Comparison of ENCODE assay signal across 1 cellular context in the genomic region with DNA sequence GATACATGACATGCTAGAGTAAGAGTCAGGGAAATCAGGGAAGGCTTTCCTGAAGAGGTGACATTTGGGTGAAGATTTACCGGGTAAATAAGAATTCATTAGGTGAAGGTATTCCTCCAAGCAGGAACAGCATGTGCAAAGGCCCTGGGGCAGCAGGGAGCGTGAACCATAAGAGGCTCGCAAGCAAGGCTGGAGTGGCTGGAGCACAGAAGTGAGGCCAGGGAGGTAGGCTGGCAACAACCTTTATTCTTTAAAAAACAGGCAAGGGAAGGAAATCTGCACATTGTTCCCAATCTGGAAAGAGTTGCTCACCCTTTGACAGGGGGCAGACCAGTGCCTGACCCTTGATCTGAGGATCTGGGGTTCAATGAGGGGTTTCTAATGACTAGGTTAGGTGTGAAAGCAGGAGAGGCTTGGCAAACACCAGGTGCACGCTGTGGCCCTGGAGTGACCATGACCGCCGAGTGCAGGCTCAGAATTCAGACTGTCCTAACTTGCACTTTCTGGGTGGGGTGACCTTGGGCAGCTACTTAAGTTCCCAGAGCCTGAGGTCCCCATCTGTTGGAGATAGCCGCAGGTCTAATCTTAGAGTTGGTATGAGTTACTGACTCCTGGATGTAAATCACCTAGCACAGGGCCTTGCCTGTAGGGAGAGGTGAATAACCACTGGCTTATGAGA.
TF ChIP-seq lines count a peak whose summit lies in the region.

No MANE protein-coding gene starts in this region.

TF ChIP-seq in SK-N-SH, 30 proteins besides CTCF, POLR2A, EP300 and RAD21 (continued from another document):
- TF ChIP-seq, protein P1, sequence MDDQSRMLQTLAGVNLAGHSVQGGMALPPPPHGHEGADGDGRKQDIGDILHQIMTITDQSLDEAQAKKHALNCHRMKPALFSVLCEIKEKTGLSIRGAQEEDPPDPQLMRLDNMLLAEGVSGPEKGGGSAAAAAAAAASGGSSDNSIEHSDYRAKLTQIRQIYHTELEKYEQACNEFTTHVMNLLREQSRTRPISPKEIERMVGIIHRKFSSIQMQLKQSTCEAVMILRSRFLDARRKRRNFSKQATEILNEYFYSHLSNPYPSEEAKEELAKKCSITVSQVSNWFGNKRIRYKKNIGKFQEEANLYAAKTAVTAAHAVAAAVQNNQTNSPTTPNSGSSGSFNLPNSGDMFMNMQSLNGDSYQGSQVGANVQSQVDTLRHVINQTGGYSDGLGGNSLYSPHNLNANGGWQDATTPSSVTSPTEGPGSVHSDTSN (IDR thresholded peaks at IDR 0.05): no peak
- no peak for TF ChIP-seq TEAD4 (IDR thresholded peaks at IDR 0.05; ENCODE audit: borderline replicate concordance, insufficient read depth)
- TF ChIP-seq, protein P2, sequence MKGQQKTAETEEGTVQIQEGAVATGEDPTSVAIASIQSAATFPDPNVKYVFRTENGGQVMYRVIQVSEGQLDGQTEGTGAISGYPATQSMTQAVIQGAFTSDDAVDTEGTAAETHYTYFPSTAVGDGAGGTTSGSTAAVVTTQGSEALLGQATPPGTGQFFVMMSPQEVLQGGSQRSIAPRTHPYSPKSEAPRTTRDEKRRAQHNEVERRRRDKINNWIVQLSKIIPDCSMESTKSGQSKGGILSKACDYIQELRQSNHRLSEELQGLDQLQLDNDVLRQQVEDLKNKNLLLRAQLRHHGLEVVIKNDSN (IDR thresholded peaks at IDR 0.05; ENCODE audit: borderline replicate concordance, low read depth): no peak
- no peak for TF ChIP-seq GABPA (IDR thresholded peaks at IDR 0.05; ENCODE audit: low read depth)
- no peak for TF ChIP-seq JUND (IDR thresholded peaks at IDR 0.05)
- TF ChIP-seq EZH2phosphoT487 (IDR thresholded peaks at IDR 0.05; ENCODE audit: borderline replicate concordance, low read depth): no peak
- no peak for TF ChIP-seq TAF1 (IDR thresholded peaks at IDR 0.05; ENCODE audit: borderline replicate concordance, low read depth, low read length)
- no peak for TF ChIP-seq CHD2 (IDR thresholded peaks at IDR 0.05; ENCODE audit: low read length, partially characterized antibody)
- TF ChIP-seq, protein P3, sequence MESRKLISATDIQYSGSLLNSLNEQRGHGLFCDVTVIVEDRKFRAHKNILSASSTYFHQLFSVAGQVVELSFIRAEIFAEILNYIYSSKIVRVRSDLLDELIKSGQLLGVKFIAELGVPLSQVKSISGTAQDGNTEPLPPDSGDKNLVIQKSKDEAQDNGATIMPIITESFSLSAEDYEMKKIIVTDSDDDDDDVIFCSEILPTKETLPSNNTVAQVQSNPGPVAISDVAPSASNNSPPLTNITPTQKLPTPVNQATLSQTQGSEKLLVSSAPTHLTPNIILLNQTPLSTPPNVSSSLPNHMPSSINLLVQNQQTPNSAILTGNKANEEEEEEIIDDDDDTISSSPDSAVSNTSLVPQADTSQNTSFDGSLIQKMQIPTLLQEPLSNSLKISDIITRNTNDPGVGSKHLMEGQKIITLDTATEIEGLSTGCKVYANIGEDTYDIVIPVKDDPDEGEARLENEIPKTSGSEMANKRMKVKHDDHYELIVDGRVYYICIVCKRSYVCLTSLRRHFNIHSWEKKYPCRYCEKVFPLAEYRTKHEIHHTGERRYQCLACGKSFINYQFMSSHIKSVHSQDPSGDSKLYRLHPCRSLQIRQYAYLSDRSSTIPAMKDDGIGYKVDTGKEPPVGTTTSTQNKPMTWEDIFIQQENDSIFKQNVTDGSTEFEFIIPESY (IDR thresholded peaks at IDR 0.05; ENCODE audit: borderline replicate concordance, low read depth): no peak
- TF ChIP-seq, protein P4, sequence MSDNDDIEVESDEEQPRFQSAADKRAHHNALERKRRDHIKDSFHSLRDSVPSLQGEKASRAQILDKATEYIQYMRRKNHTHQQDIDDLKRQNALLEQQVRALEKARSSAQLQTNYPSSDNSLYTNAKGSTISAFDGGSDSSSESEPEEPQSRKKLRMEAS (IDR thresholded peaks at IDR 0.05; ENCODE audit: low read depth): no peak
